19 cellular contexts compared by ENCODE assay signal in the genomic region with DNA sequence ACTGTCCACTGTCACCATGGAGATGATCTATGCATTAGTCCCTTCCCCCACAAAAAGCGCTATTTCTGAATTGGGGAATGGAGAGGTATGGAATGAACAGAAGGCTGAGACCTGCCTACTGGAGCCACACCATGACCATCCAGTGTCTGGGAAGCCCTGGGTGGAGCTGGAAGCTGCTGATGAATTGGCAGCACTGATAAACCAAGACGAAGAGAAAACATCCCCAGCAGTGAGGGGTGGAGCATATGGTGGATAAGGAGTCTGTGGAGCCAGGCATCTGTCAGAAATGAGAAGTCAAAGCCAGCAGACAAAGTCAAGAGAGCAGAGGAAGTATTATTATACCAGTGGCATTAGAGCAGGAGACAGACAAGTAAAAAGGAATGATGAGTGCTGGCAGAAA. TPM values are rescaled to one million over a fixed set of nuclear protein-coding genes. Genes with fewer than 3 reads are reported as not detected.
"Had no signal": no experiment of that assay in that cellular context is flagged by ENCODE, and none has a peak within 500 bp of the region (broad histone marks: within the 10 kb centered on the region; RNA-seq: fewer than 3 reads in every experiment).

No MANE protein-coding gene starts in this region.

- H3K36me3 Mint-ChIP-seq: activated CD8-positive, alpha-beta memory T cell treated with anti-CD3 and anti-CD28 coated beads, Interleukin-2, amount 10 ng/mL, durations not matched to agents 7 days and 5 days had no signal

- H3K27ac Mint-ChIP-seq: activated CD8-positive, alpha-beta memory T cell treated with anti-CD3 and anti-CD28 coated beads, Interleukin-2, amount 10 ng/mL, durations not matched to agents 7 days and 5 days; activated naive CD4-positive, alpha-beta T cell treated with anti-CD3 and anti-CD28 coated beads, Interleukin-2, amount 50 U/mL, for 72 hours; activated T-cell treated with anti-CD3 and anti-CD28 coated beads, Interleukin-2, amount 50 U/mL, for 24 hours; immature natural killer cell; natural killer cell; stimulated activated naive B cell treated with anti-CD40 and anti-IgM and Interleukin-4, amounts not matched to agents 10 μg/mL and 1 μg/mL and 100 μg/mL, for 72 hours had no signal

- H3K27me3 Mint-ChIP-seq: activated T-cell treated with anti-CD3 and anti-CD28 coated beads, Interleukin-2, amount 50 U/mL, for 24 hours; stimulated activated naive B cell treated with anti-CD40 and anti-IgM and Interleukin-4, amounts not matched to agents 10 μg/mL and 1 μg/mL and 100 μg/mL, for 72 hours had no signal

- H3K27ac ChIP-seq: prostate gland, right lobe of liver, SJSA1, spleen had no signal

- ATAC-seq: activated CD8-positive, alpha-beta memory T cell treated with anti-CD3 and anti-CD28 coated beads, Interleukin-2, amount 10 ng/mL, durations not matched to agents 7 days and 5 days; activated naive CD4-positive, alpha-beta T cell treated with anti-CD3 and anti-CD28 coated beads, Interleukin-2, amount 50 U/mL, for 72 hours; left colon; natural killer cell; right lobe of liver; stimulated activated naive B cell treated with anti-CD40 and anti-IgM and Interleukin-4, amounts not matched to agents 10 μg/mL and 1 μg/mL and 100 μg/mL, for 72 hours had no signal

- H3K9me3 ChIP-seq: prostate gland, right lobe of liver, SJSA1 had no signal

- H3K4me1 ChIP-seq: breast epithelium, prostate gland, right lobe of liver, spleen had no signal

- DNase-seq: activated CD4-positive, alpha-beta T cell treated with anti-CD3 and anti-CD28 coated beads, Interleukin-2, amount 50 U/mL, for 48 hours; activated CD8-positive, alpha-beta memory T cell treated with anti-CD3 and anti-CD28 coated beads, Interleukin-2, amount 10 ng/mL, durations not matched to agents 7 days and 5 days; activated effector memory CD4-positive, alpha-beta T cell treated with Interleukin-2 at 50 U/mL for 16 hours; activated T-cell treated with anti-CD3 and anti-CD28 coated beads, Interleukin-2, amount 50 U/mL, for 24 hours; amygdala; immature natural killer cell; left colon; natural killer cell; right lobe of liver; spleen; stimulated activated CD4-positive, alpha-beta T cell treated with anti-CD3 and anti-CD28 coated beads, Interleukin-1b, Interleukin-23, amount 100 ng/mL, for 48 hours; stimulated activated naive B cell treated with anti-CD40 and anti-IgM and Interleukin-4, amounts not matched to agents 10 μg/mL and 1 μg/mL and 100 μg/mL, for 72 hours; substantia nigra; T1000; trophoblast cell had no signal

- H3K4me1 Mint-ChIP-seq: activated CD8-positive, alpha-beta memory T cell treated with anti-CD3 and anti-CD28 coated beads, Interleukin-2, amount 10 ng/mL, durations not matched to agents 7 days and 5 days; immature natural killer cell; natural killer cell; stimulated activated naive B cell treated with anti-CD40 and anti-IgM and Interleukin-4, amounts not matched to agents 10 μg/mL and 1 μg/mL and 100 μg/mL, for 72 hours had no signal

- H3K4me3 ChIP-seq: breast epithelium, prostate gland, right lobe of liver, SJSA1, spleen had no signal

- H3K27me3 ChIP-seq: breast epithelium, right lobe of liver, SJSA1, spleen had no signal

- H3K36me3 ChIP-seq: breast epithelium, prostate gland, right lobe of liver, SJSA1, spleen had no signal

- H3K4me3 Mint-ChIP-seq: activated CD8-positive, alpha-beta memory T cell treated with anti-CD3 and anti-CD28 coated beads, Interleukin-2, amount 10 ng/mL, durations not matched to agents 7 days and 5 days; activated T-cell treated with anti-CD3 and anti-CD28 coated beads, Interleukin-2, amount 50 U/mL, for 24 hours; immature natural killer cell; natural killer cell; stimulated activated naive B cell treated with anti-CD40 and anti-IgM and Interleukin-4, amounts not matched to agents 10 μg/mL and 1 μg/mL and 100 μg/mL, for 72 hours had no signal

RNA-seq across cellular contexts. Expression of a gene that starts 13.2 kb away (rescaled TPM):
- total RNA-seq: activated CD8-positive, alpha-beta memory T cell treated with anti-CD3 and anti-CD28 coated beads, Interleukin-2, amount 10 ng/mL, durations not matched to agents 7 days and 5 days; activated naive CD4-positive, alpha-beta T cell treated with anti-CD3 and anti-CD28 coated beads, Interleukin-2, amount 50 U/mL, for 72 hours had no signal

RNA-seq across cellular contexts. Expression of a gene that starts 55.0 kb away (rescaled TPM):
- total RNA-seq: activated CD8-positive, alpha-beta memory T cell treated with anti-CD3 and anti-CD28 coated beads, Interleukin-2, amount 10 ng/mL, durations not matched to agents 7 days and 5 days; activated naive CD4-positive, alpha-beta T cell treated with anti-CD3 and anti-CD28 coated beads, Interleukin-2, amount 50 U/mL, for 72 hours; natural killer cell; SJSA1 had no signal
- polyA plus RNA-seq: immature natural killer cell had no signal
